In genomic region chr2:197866449-197866848, GRCh38 we compare ENCODE assay signal across 16 cellular contexts.
A peak's percentile ranks its signal among the peaks of the same experiment; 100 is the strongest.
DNase-seq lines count a peak whose midpoint lies in the region; ATAC-seq and TF ChIP-seq lines count a peak whose summit lies in the region.
"Had no signal": no experiment of that assay in that cellular context is flagged by ENCODE, and none has a peak within 500 bp of the region (broad histone marks: within the 10 kb centered on the region; RNA-seq: fewer than 3 reads in every experiment).

No MANE protein-coding gene starts in this region.

- H3K9me3 ChIP-seq in left ventricle myocardium inferior (replicated peaks) = no peaks in the 10 kb centered on the region
- H3K9me3 ChIP-seq in CD4-positive, alpha-beta memory T cell (ENCODE audit: control insufficient read depth in 1 of 2, low read length in 2 of 2) = no peaks in the 10 kb centered on the region

- TF ChIP-seq CTCF in left ventricle myocardium inferior (IDR thresholded peaks at IDR 0.05; ENCODE audit: borderline replicate concordance) (no peak), glutamatergic neuron (IDR thresholded peaks at IDR 0.05; ENCODE audit: partially characterized antibody, unreplicated experiment) (no peak)

- peaks cover 80% of the 10 kb centered on the region for H3K4me1 ChIP-seq in left ventricle myocardium inferior
- H3K4me1 ChIP-seq in CD4-positive, alpha-beta memory T cell (ENCODE audit: insufficient read depth, low read length) = peaks cover 45% of the 10 kb centered on the region

- no peaks in the 10 kb centered on the region for H3K9me3 Mint-ChIP-seq in CD4-positive, alpha-beta memory T cell
- no peaks in the 10 kb centered on the region for H3K9me3 Mint-ChIP-seq in glutamatergic neuron (ENCODE audit: unreplicated experiment)
- H3K9me3 Mint-ChIP-seq: CD8-positive, alpha-beta memory T cell; H9 had no signal

- CTCF ChIA-PET in CD4-positive, alpha-beta memory T cell (lab: Charles Lee; ENCODE audit: partially characterized antibody) = interaction anchor here (0.9 to 1.5 kb wide), 2 partner anchors 15 to 23 kb away, joined by 3 read pairs; no protein-coding TSS in a partner anchor

- no peaks in the 10 kb centered on the region for H3K36me3 ChIP-seq in left ventricle myocardium inferior
- no peaks in the 10 kb centered on the region for H3K36me3 ChIP-seq in CD4-positive, alpha-beta memory T cell (ENCODE audit: insufficient read depth, low read length)
- no peaks in the 10 kb centered on the region for H3K36me3 ChIP-seq in H7 (replicated peaks; ENCODE audit: control insufficient read depth, insufficient read depth, low read length)

- H3K4me3 ChIP-seq in left ventricle myocardium inferior = no peak overlapping the region
- H3K4me3 ChIP-seq in CD4-positive, alpha-beta memory T cell (ENCODE audit: low read length in 2 of 2) = no peak overlapping the region
- H3K4me3 ChIP-seq in H7 (ENCODE audit: insufficient read depth, low read depth, low read length) = no peak overlapping the region
- H3K4me3 ChIP-seq: GM23248 had no signal

- DNase-seq in left ventricle myocardium inferior = no peak
- no peak for DNase-seq in Right ventricle myocardium inferior (ENCODE audit: missing footprints)
- no peak for DNase-seq in CD4-positive, alpha-beta memory T cell
- peak; percentile 30 for DNase-seq in NCI-H69 (lab: John Stamatoyannopoulos, UW)
- DNase-seq in glutamatergic neuron = no peak
- no peak for DNase-seq in caudate nucleus (lab: John Stamatoyannopoulos, UW)
- no peak for DNase-seq in H7
- no peak for DNase-seq in cerebellum (ENCODE audit: low spot score)
- DNase-seq: C1 segment of cervical spinal cord; CD8-positive, alpha-beta memory T cell; DMS53; GF-D8; GM23248; H9; IMR-90 had no signal

- peak overlapping the region; percentile 73 for H3K27ac ChIP-seq in left ventricle myocardium inferior (replicated peaks)
- H3K27ac ChIP-seq in CD4-positive, alpha-beta memory T cell (ENCODE audit: low read depth, low read length) = no peak overlapping the region
- H3K27ac ChIP-seq in caudate nucleus (ENCODE audit: low read depth, low read length) = no peak overlapping the region
- H3K27ac ChIP-seq: GM23248 had no signal

- no peak for ATAC-seq in Right ventricle myocardium inferior

- POLR2A ChIA-PET in CD4-positive, alpha-beta memory T cell (lab: Charles Lee; ENCODE audit: partially characterized antibody) = no interaction called here

- H3K4me1 Mint-ChIP-seq in CD4-positive, alpha-beta memory T cell = peaks cover 43 to 61% (median 54%) of the 10 kb centered on the region in 4 donors
- peaks cover 13% of the 10 kb centered on the region for H3K4me1 Mint-ChIP-seq in glutamatergic neuron (ENCODE audit: low read depth, unreplicated experiment)
- H3K4me1 Mint-ChIP-seq: B cell had no signal

- intact Hi-C loops in left ventricle myocardium inferior (cut with micrococcal nuclease) = no loop called here
- intact Hi-C loops in Right ventricle myocardium inferior (cut with DNase I) = no loop called here
- intact Hi-C loops in CD4-positive, alpha-beta memory T cell (cut with micrococcal nuclease) = no loop called here

- H3K4me3 Mint-ChIP-seq in CD4-positive, alpha-beta memory T cell = no peak overlapping the region
- peak overlapping the region; percentile 53 for H3K4me3 Mint-ChIP-seq in glutamatergic neuron (ENCODE audit: unreplicated experiment)
- H3K4me3 Mint-ChIP-seq: B cell; CD8-positive, alpha-beta memory T cell; H9 had no signal

- H3K27ac Mint-ChIP-seq in CD4-positive, alpha-beta memory T cell = peak overlapping the region in 5 of 7 donors; percentile 14 to 79 (median 42)
- peak overlapping the region; percentile 76 for H3K27ac Mint-ChIP-seq in glutamatergic neuron (ENCODE audit: unreplicated experiment)
- H3K27ac Mint-ChIP-seq: B cell; CD8-positive, alpha-beta memory T cell; H9 had no signal

- H3K27me3 ChIP-seq in left ventricle myocardium inferior (ENCODE audit: low read depth) (no peaks in the 10 kb centered on the region), H7 (ENCODE audit: control insufficient read depth, insufficient read depth, low read length) (no peaks in the 10 kb centered on the region)
- H3K27me3 ChIP-seq in CD4-positive, alpha-beta memory T cell (ENCODE audit: insufficient read depth, low read length) = no peaks in the 10 kb centered on the region

- peaks cover 0 to 2% of the 10 kb centered on the region in 2 donors for H3K27me3 Mint-ChIP-seq in CD4-positive, alpha-beta memory T cell
- no peaks in the 10 kb centered on the region for H3K27me3 Mint-ChIP-seq in glutamatergic neuron (ENCODE audit: unreplicated experiment)
- H3K27me3 Mint-ChIP-seq: B cell had no signal

- no peaks in the 10 kb centered on the region for H3K36me3 Mint-ChIP-seq in CD4-positive, alpha-beta memory T cell
- no peaks in the 10 kb centered on the region for H3K36me3 Mint-ChIP-seq in glutamatergic neuron (ENCODE audit: unreplicated experiment)
